In genomic region chr7:22782616-22783232, GRCh38 we compare ENCODE assay signal across 8 cellular contexts. TPM values are rescaled to one million over a fixed set of nuclear protein-coding genes. Genes with fewer than 3 reads are reported as not detected.
A peak's percentile ranks its signal among the peaks of the same experiment; 100 is the strongest.
DNase-seq lines count a peak whose midpoint lies in the region; ATAC-seq, FAIRE-seq and TF ChIP-seq lines count a peak whose summit lies in the region.

No MANE protein-coding gene starts in this region.

- intact Hi-C loops in left lung (cut with DNase I): no loop called here

- H3K27me3 ChIP-seq in GM06990 (replicated peaks; ENCODE audit: control insufficient read depth, insufficient read depth, low read length) (no peaks in the 10 kb centered on the region), H7 (ENCODE audit: control insufficient read depth, insufficient read depth, low read length) (no peaks in the 10 kb centered on the region), bronchial epithelial cell (ENCODE audit: control insufficient read depth, insufficient read depth, low read length) (no peaks in the 10 kb centered on the region), left lung (no peaks in the 10 kb centered on the region)

- no peak overlapping the region for H3K27ac ChIP-seq in left lung

- no peaks in the 10 kb centered on the region for H3K9me3 ChIP-seq in left lung

- ATAC-seq in left lung: peak; percentile 93
- ATAC-seq in HG03139 (IDR thresholded peaks at IDR 0.05; ENCODE audit: unreplicated experiment): no peak

- no peak overlapping the region for H3K4me3 ChIP-seq in GM06990 (replicated peaks; ENCODE audit: low read depth, low read length)
- H3K4me3 ChIP-seq in H7 (ENCODE audit: insufficient read depth, low read depth, low read length): no peak overlapping the region
- H3K4me3 ChIP-seq in WI38 (ENCODE audit: low read depth, low read length): no peak overlapping the region
- no peak overlapping the region for H3K4me3 ChIP-seq in bronchial epithelial cell (ENCODE audit: low read depth, low read length)
- no peak overlapping the region for H3K4me3 ChIP-seq in left lung

- DNase-seq in GM06990 (ENCODE audit: extremely low read depth, insufficient read length): peak; percentile 27
- DNase-seq in H7: peak; percentile 86
- peak; percentile 40 for DNase-seq in NCI-H1048 (lab: John Stamatoyannopoulos, UW)
- DNase-seq in bronchial epithelial cell (ENCODE audit: low read depth): peak; percentile 54
- DNase-seq in left lung: peak; percentile 67 to 81
- peak; percentile 48 for DNase-seq in stimulated activated CD8-positive, alpha-beta memory T cell treated with anti-CD3 and anti-CD28 coated beads, Interleukin-15, amount 100 ng/mL, for 1 hour (ENCODE audit: low read depth)

- FAIRE-seq in bronchial epithelial cell (lab: Jason Lieb, UNC): no peak

- H3K36me3 ChIP-seq in GM06990 (ENCODE audit: control insufficient read depth, insufficient read depth, low read length) (no peaks in the 10 kb centered on the region), H7 (replicated peaks; ENCODE audit: control insufficient read depth, insufficient read depth, low read length) (no peaks in the 10 kb centered on the region), bronchial epithelial cell (ENCODE audit: control insufficient read depth, insufficient read depth, low read length) (no peaks in the 10 kb centered on the region), left lung (no peaks in the 10 kb centered on the region)

- TF ChIP-seq CTCF in GM06990 (IDR thresholded peaks at IDR 0.05; ENCODE audit: insufficient read depth, low read length, poor library complexity, severe bottlenecking): peak; percentile 93
- TF ChIP-seq CTCF in WI38 (IDR thresholded peaks at IDR 0.05; ENCODE audit: low read depth, low read length): peak; percentile 75
- TF ChIP-seq CTCF in bronchial epithelial cell (IDR thresholded peaks at IDR 0.05; ENCODE audit: insufficient read depth, low read length, severe bottlenecking): peak; percentile 94
- TF ChIP-seq CTCF in left lung (IDR thresholded peaks at IDR 0.05): peak; percentile 57 to 86

- H3K4me1 ChIP-seq in left lung: no peaks in the 10 kb centered on the region

RNA-seq across cellular contexts. Expression of gene TOMM7, which starts 39.9 kb away (rescaled TPM):
- total RNA-seq in H7 (2014; rRNA removed; shearing (Covaris generic)): 437 and 485 TPM in 2 replicates
- total RNA-seq in bronchial epithelial cell (172 and 233 TPM in 2 replicates), left lung (100 to 1,000 TPM; 234 to 278 TPM)

RNA-seq across cellular contexts. Expression of gene IL6, which starts 55.7 kb away (rescaled TPM):
- total RNA-seq in H7 (2014; rRNA removed; shearing (Covaris generic)): 0.22 and 0.69 TPM in 2 replicates
- total RNA-seq in bronchial epithelial cell (0.13 and 0.53 TPM in 2 replicates), left lung (1 to 10 TPM; 2.1 to 9.4 TPM)

Comparison
In these comparisons a context has a peak if more than half of its experiments do, and no peak if none do; other contexts are left out.
1. DNase-seq: peak in every context shown above with its lines; median percentile 86 in H7; 74 in left lung; 54 in bronchial epithelial cell; 48 in stimulated activated CD8-positive, alpha-beta memory T cell treated with anti-CD3 and anti-CD28 coated beads, Interleukin-15, amount 100 ng/mL, for 1 hour; 40 in NCI-H1048; 27 in GM06990.